Comparison of ENCODE assay signal across 12 cellular contexts in genomic region chr21:44072111-44072510, GRCh38.
"Had no signal": no experiment of that assay in that cellular context is flagged by ENCODE, and none has a peak within 500 bp of the region (broad histone marks: within the 10 kb centered on the region; RNA-seq: fewer than 3 reads in every experiment).

No MANE protein-coding gene starts in this region.

- H3K4me3 Mint-ChIP-seq: dendritic cell treated with granulocyte-macrophage colony-stimulating factor and Interleukin-4, amounts not matched to agents 40 ng/mL and 50 ng/mL, for 4 days; naive thymus-derived CD4-positive, alpha-beta T cell; neural crest cell had no signal

- H3K27me3 Mint-ChIP-seq: dendritic cell treated with granulocyte-macrophage colony-stimulating factor and Interleukin-4, amounts not matched to agents 40 ng/mL and 50 ng/mL, for 4 days; naive thymus-derived CD4-positive, alpha-beta T cell; progenitor cell of endocrine pancreas had no signal

- H3K9me3 Mint-ChIP-seq: dendritic cell treated with granulocyte-macrophage colony-stimulating factor and Interleukin-4, amounts not matched to agents 40 ng/mL and 50 ng/mL, for 4 days; naive thymus-derived CD4-positive, alpha-beta T cell; neural crest cell had no signal

- DNase-seq: foreskin melanocyte; naive thymus-derived CD4-positive, alpha-beta T cell; right cardiac atrium; small intestine; stimulated activated CD4-positive, alpha-beta T cell treated with anti-CD3 and anti-CD28 coated beads, Interleukin-12 subunit alpha, Interleukin-12 subunit beta, amount 100 ng/mL, for 4 hours; stimulated activated CD4-positive, alpha-beta T cell treated with anti-CD3 and anti-CD28 coated beads, Interleukin-2, amount 100 ng/mL, for 48 hours; stomach; substantia nigra; transverse colon had no signal

- ATAC-seq: naive thymus-derived CD4-positive, alpha-beta T cell; right cardiac atrium had no signal

- H3K27ac Mint-ChIP-seq: dendritic cell treated with granulocyte-macrophage colony-stimulating factor and Interleukin-4, amounts not matched to agents 40 ng/mL and 50 ng/mL, for 4 days; progenitor cell of endocrine pancreas had no signal
